2 cellular contexts compared by ENCODE assay signal in the genomic region with DNA sequence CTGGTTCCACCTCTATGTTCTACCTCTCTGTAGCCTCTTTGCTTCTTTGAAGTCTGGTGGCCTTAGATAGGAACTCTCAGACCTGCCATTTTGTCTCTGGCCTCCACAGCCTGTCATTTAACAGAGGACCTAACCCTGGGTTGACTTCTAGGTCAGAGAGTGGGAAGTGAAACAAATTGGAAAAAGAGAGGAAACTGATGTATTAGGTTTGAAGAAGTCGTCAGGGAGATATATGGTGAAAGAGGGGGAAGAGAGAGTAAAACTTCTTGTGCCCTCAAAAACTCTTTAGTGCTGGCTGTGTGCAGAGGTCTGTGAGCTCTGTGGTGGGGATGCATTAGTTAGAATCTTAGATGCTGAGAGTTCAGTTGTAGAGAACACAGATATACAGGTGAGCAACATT.
TF ChIP-seq lines count a peak whose summit lies in the region.

No MANE protein-coding gene starts in this region.

TF ChIP-seq in SK-N-SH, 30 proteins besides CTCF, POLR2A, EP300 and RAD21 (continued from another document):
- TF ChIP-seq, protein P1, sequence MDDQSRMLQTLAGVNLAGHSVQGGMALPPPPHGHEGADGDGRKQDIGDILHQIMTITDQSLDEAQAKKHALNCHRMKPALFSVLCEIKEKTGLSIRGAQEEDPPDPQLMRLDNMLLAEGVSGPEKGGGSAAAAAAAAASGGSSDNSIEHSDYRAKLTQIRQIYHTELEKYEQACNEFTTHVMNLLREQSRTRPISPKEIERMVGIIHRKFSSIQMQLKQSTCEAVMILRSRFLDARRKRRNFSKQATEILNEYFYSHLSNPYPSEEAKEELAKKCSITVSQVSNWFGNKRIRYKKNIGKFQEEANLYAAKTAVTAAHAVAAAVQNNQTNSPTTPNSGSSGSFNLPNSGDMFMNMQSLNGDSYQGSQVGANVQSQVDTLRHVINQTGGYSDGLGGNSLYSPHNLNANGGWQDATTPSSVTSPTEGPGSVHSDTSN (IDR thresholded peaks at IDR 0.05), result no peak
- TF ChIP-seq, protein P2, sequence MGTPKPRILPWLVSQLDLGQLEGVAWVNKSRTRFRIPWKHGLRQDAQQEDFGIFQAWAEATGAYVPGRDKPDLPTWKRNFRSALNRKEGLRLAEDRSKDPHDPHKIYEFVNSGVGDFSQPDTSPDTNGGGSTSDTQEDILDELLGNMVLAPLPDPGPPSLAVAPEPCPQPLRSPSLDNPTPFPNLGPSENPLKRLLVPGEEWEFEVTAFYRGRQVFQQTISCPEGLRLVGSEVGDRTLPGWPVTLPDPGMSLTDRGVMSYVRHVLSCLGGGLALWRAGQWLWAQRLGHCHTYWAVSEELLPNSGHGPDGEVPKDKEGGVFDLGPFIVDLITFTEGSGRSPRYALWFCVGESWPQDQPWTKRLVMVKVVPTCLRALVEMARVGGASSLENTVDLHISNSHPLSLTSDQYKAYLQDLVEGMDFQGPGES (IDR thresholded peaks at IDR 0.05; ENCODE audit: low read depth, low read length), result no peak
- TF ChIP-seq RFX5 (IDR thresholded peaks at IDR 0.05; ENCODE audit: low read length) (no peak), FOSL2 (IDR thresholded peaks at IDR 0.05; ENCODE audit: borderline replicate concordance, low read depth) (no peak)

TF ChIP-seq in SK-N-SH treated with all-trans-retinoic acid at 6 μM for 48 hours, 23 proteins besides CTCF, POLR2A, EP300 and RAD21 (continued from another document):
- TF ChIP-seq, protein P3, sequence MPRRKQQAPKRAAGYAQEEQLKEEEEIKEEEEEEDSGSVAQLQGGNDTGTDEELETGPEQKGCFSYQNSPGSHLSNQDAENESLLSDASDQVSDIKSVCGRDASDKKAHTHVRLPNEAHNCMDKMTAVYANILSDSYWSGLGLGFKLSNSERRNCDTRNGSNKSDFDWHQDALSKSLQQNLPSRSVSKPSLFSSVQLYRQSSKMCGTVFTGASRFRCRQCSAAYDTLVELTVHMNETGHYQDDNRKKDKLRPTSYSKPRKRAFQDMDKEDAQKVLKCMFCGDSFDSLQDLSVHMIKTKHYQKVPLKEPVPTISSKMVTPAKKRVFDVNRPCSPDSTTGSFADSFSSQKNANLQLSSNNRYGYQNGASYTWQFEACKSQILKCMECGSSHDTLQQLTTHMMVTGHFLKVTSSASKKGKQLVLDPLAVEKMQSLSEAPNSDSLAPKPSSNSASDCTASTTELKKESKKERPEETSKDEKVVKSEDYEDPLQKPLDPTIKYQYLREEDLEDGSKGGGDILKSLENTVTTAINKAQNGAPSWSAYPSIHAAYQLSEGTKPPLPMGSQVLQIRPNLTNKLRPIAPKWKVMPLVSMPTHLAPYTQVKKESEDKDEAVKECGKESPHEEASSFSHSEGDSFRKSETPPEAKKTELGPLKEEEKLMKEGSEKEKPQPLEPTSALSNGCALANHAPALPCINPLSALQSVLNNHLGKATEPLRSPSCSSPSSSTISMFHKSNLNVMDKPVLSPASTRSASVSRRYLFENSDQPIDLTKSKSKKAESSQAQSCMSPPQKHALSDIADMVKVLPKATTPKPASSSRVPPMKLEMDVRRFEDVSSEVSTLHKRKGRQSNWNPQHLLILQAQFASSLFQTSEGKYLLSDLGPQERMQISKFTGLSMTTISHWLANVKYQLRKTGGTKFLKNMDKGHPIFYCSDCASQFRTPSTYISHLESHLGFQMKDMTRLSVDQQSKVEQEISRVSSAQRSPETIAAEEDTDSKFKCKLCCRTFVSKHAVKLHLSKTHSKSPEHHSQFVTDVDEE (CRISPR knock-in tag; IDR thresholded peaks at IDR 0.05), result no peak
